Comparison of ENCODE assay signal across 17 cellular contexts in genomic region chr1:163414778-163415177, GRCh38.
DNase-seq lines count a peak whose midpoint lies in the region; ATAC-seq and TF ChIP-seq lines count a peak whose summit lies in the region.
"Had no signal": no experiment of that assay in that cellular context is flagged by ENCODE, and none has a peak within 500 bp of the region (broad histone marks: within the 10 kb centered on the region; RNA-seq: fewer than 3 reads in every experiment).

No MANE protein-coding gene starts in this region.

- H3K36me3 ChIP-seq in brain microvascular endothelial cell (replicated peaks) (no peaks in the 10 kb centered on the region), lower lobe of right lung (no peaks in the 10 kb centered on the region)
- H3K36me3 ChIP-seq: vagina had no signal

- intact Hi-C loops in lower lobe of right lung (cut with DNase I): no loop called here

- DNase-seq in GM13976 (ENCODE audit: low spot score) (peak; percentile 32), brain microvascular endothelial cell (no peak), SIG-M5 (lab: John Stamatoyannopoulos, UW) (no peak), lower lobe of right lung (no peak)
- no peak for DNase-seq in activated CD4-positive, CD25-positive, alpha-beta regulatory T cell (lab: John Stamatoyannopoulos, UW)
- DNase-seq: activated CD4-positive, alpha-beta memory T cell treated with anti-CD3 and anti-CD28 coated beads, Interleukin-2, amount 10 ng/mL, durations not matched to agents 7 days and 5 days; activated naive CD4-positive, alpha-beta T cell treated with Interleukin-2 at 50 U/mL for 16 hours; DND-41; Kasumi-1; naive B cell; NCI-H748 treated with DMSO at 0.1 percent for 48 hours had no signal

- H3K9me3 ChIP-seq in lower lobe of right lung: no peaks in the 10 kb centered on the region
- H3K9me3 ChIP-seq: vagina had no signal

- no peak for TF ChIP-seq CTCF in GM13976 (IDR thresholded peaks at IDR 0.05; ENCODE audit: borderline replicate concordance, control extremely low read depth, extremely low read depth, insufficient read depth, missing control alignments)
- no peak for TF ChIP-seq CTCF in brain microvascular endothelial cell (IDR thresholded peaks at IDR 0.05; ENCODE audit: low read depth, low read length, missing control alignments)
- no peak for TF ChIP-seq CTCF in lower lobe of right lung (IDR thresholded peaks at IDR 0.05)

- peaks cover 6% of the 10 kb centered on the region for H3K4me1 ChIP-seq in lower lobe of right lung
- H3K4me1 ChIP-seq: vagina had no signal

- in situ Hi-C loops in GM13976 (cut with MboI; ENCODE audit: low sequenced_read_pairs, unreplicated experiment): loop anchor here (25.0 kb wide), 2 partner anchors 1373 to 1648 kb away; no protein-coding TSS in a partner anchor
- in situ Hi-C loops in brain microvascular endothelial cell (cut with HindIII; ENCODE audit: low pct_ligation_motif_present, low sequenced_read_pairs): no loop called here

- ATAC-seq in GM19463 (IDR thresholded peaks at IDR 0.05; ENCODE audit: unreplicated experiment): peak; percentile 95
- peak; percentile 94 for ATAC-seq in HG02870 (IDR thresholded peaks at IDR 0.05; ENCODE audit: unreplicated experiment)
- ATAC-seq in HG03520 (IDR thresholded peaks at IDR 0.05; ENCODE audit: unreplicated experiment): peak; percentile 62
- no peak for ATAC-seq in lower lobe of right lung
- ATAC-seq: GM23338 had no signal

- H3K4me3 ChIP-seq in brain microvascular endothelial cell (ENCODE audit: low read depth, low read length) (no peak overlapping the region), lower lobe of right lung (no peak overlapping the region)
- H3K4me3 ChIP-seq: GM23338, skin epidermis, vagina had no signal

- H3K27me3 ChIP-seq in brain microvascular endothelial cell (replicated peaks) (no peaks in the 10 kb centered on the region), lower lobe of right lung (ENCODE audit: low read depth) (no peaks in the 10 kb centered on the region)
- H3K27me3 ChIP-seq: vagina had no signal

- H3K27ac ChIP-seq in brain microvascular endothelial cell (no peak overlapping the region), lower lobe of right lung (no peak overlapping the region)
- H3K27ac ChIP-seq: skin epidermis, vagina had no signal

Comparison
In these comparisons a context has a peak if more than half of its experiments do, and no peak if none do; other contexts are left out.
1. ATAC-seq: peak in GM19463 (single experiment), HG02870 (single experiment) and HG03520 (single experiment); none in lower lobe of right lung (0 of 2).